ENCODE assay signal across 16 cellular contexts in genomic region chrX:154057790-154058189, GRCh38. TPM values are rescaled to one million over a fixed set of nuclear protein-coding genes. Genes with fewer than 3 reads are reported as not detected.
DNase-seq lines count a peak whose midpoint lies in the region; ATAC-seq and TF ChIP-seq lines count a peak whose summit lies in the region.
"Had no signal": no experiment of that assay in that cellular context is flagged by ENCODE, and none has a peak within 500 bp of the region (broad histone marks: within the 10 kb centered on the region; RNA-seq: fewer than 3 reads in every experiment).

No MANE protein-coding gene starts in this region.

- H3K27me3 Mint-ChIP-seq in T-helper 2 cell treated with Interferon-gamma antibody and Interleukin-4, amounts not matched to agents 5 μg/mL and 100 μg/mL, for 36 hours (ENCODE audit: low read depth), result no peaks in the 10 kb centered on the region
- no peaks in the 10 kb centered on the region for H3K27me3 Mint-ChIP-seq in activated naive CD8-positive, alpha-beta T cell treated with anti-CD3 and anti-CD28 coated beads, Interleukin-2, amount 10 ng/mL, durations not matched to agents 7 days and 5 days
- no peaks in the 10 kb centered on the region for H3K27me3 Mint-ChIP-seq in natural killer cell (ENCODE audit: low read depth in 2 of 2)
- H3K27me3 Mint-ChIP-seq: progenitor cell of endocrine pancreas had no signal

- H3K4me3 Mint-ChIP-seq in T-helper 2 cell treated with Interferon-gamma antibody and Interleukin-4, amounts not matched to agents 5 μg/mL and 100 μg/mL, for 36 hours, result no peak overlapping the region
- H3K4me3 Mint-ChIP-seq in activated naive CD8-positive, alpha-beta T cell treated with anti-CD3 and anti-CD28 coated beads, Interleukin-2, amount 10 ng/mL, durations not matched to agents 7 days and 5 days, result no peak overlapping the region
- H3K4me3 Mint-ChIP-seq in natural killer cell, result no peak overlapping the region
- H3K4me3 Mint-ChIP-seq: nephron progenitor cell had no signal

- intact Hi-C loops in natural killer cell (cut with micrococcal nuclease), result no loop called here

- H4K20me1 ChIP-seq in Loucy (ENCODE audit: insufficient read depth, low read length, poor library complexity, severe bottlenecking), result peaks cover 57% of the 10 kb centered on the region

- H3K36me3 Mint-ChIP-seq in T-helper 2 cell treated with Interferon-gamma antibody and Interleukin-4, amounts not matched to agents 5 μg/mL and 100 μg/mL, for 36 hours (ENCODE audit: low read depth), result peaks cover 20% of the 10 kb centered on the region
- peaks cover 17% of the 10 kb centered on the region for H3K36me3 Mint-ChIP-seq in activated naive CD8-positive, alpha-beta T cell treated with anti-CD3 and anti-CD28 coated beads, Interleukin-2, amount 10 ng/mL, durations not matched to agents 7 days and 5 days
- no peaks in the 10 kb centered on the region for H3K36me3 Mint-ChIP-seq in natural killer cell

- H3K9me3 Mint-ChIP-seq in T-helper 2 cell treated with Interferon-gamma antibody and Interleukin-4, amounts not matched to agents 5 μg/mL and 100 μg/mL, for 36 hours, result no peaks in the 10 kb centered on the region
- H3K9me3 Mint-ChIP-seq in activated naive CD8-positive, alpha-beta T cell treated with anti-CD3 and anti-CD28 coated beads, Interleukin-2, amount 10 ng/mL, durations not matched to agents 7 days and 5 days, result no peaks in the 10 kb centered on the region
- H3K9me3 Mint-ChIP-seq in natural killer cell, result no peaks in the 10 kb centered on the region

- peak overlapping the region; percentile 28 for H3K9ac ChIP-seq in Loucy (ENCODE audit: low read depth, low read length, poor library complexity, severe bottlenecking)

- POLR2A ChIA-PET in activated naive CD8-positive, alpha-beta T cell treated with anti-CD3 and anti-CD28 coated beads, Interleukin-2, amount 10 ng/mL, durations not matched to agents 7 days and 5 days (lab: Charles Lee), result no interaction called here

- H3K4me1 Mint-ChIP-seq in T-helper 2 cell treated with Interferon-gamma antibody and Interleukin-4, amounts not matched to agents 5 μg/mL and 100 μg/mL, for 36 hours (ENCODE audit: low read depth), result peaks cover 46% of the 10 kb centered on the region
- peaks cover 22% of the 10 kb centered on the region for H3K4me1 Mint-ChIP-seq in activated naive CD8-positive, alpha-beta T cell treated with anti-CD3 and anti-CD28 coated beads, Interleukin-2, amount 10 ng/mL, durations not matched to agents 7 days and 5 days
- H3K4me1 Mint-ChIP-seq in natural killer cell, result peaks cover 42 to 58% of the 10 kb centered on the region in 2 donors

- peak overlapping the region; percentile 71 for H3K4me2 ChIP-seq in Loucy (ENCODE audit: low read depth, low read length, poor library complexity, severe bottlenecking)
- H3K4me2 ChIP-seq: hepatocyte, smooth muscle cell had no signal

- no peak for DNase-seq in T-helper 2 cell treated with Interferon-gamma antibody and Interleukin-4, amounts not matched to agents 5 μg/mL and 100 μg/mL, for 36 hours (ENCODE audit: low spot score)
- DNase-seq in T-helper 2 cell, result no peak
- DNase-seq in activated naive CD8-positive, alpha-beta T cell treated with anti-CD3 and anti-CD28 coated beads, Interleukin-2, amount 10 ng/mL, durations not matched to agents 7 days and 5 days, result no peak
- DNase-seq in natural killer cell, result no peak
- DNase-seq in NCI-H1048 (lab: John Stamatoyannopoulos, UW), result no peak
- DNase-seq: aorta; BE2C; islet precursor cell; nephron progenitor cell; stimulated activated CD4-positive, alpha-beta T cell treated with anti-CD3 and anti-CD28 coated beads, Interleukin-4, amount 100 ng/mL, for 4 hours had no signal

- peaks cover 84% of the 10 kb centered on the region for H3K79me2 ChIP-seq in Loucy (ENCODE audit: insufficient read depth, low read length)

- H3K27ac Mint-ChIP-seq in T-helper 2 cell treated with Interferon-gamma antibody and Interleukin-4, amounts not matched to agents 5 μg/mL and 100 μg/mL, for 36 hours, result peak overlapping the region; percentile 24
- peak overlapping the region; percentile 71 for H3K27ac Mint-ChIP-seq in activated naive CD8-positive, alpha-beta T cell treated with anti-CD3 and anti-CD28 coated beads, Interleukin-2, amount 10 ng/mL, durations not matched to agents 7 days and 5 days
- peak overlapping the region; percentile 51 to 70 for H3K27ac Mint-ChIP-seq in natural killer cell
- H3K27ac Mint-ChIP-seq: progenitor cell of endocrine pancreas had no signal

- no peak overlapping the region for H2AFZ ChIP-seq in Loucy (ENCODE audit: low read length)
- H2AFZ ChIP-seq: hepatocyte had no signal

- TF ChIP-seq CTCF in Loucy (conservative IDR thresholded peaks at IDR 0.05; ENCODE audit: low read length) (no peak), natural killer cell (IDR thresholded peaks at IDR 0.05) (no peak)

- ATAC-seq in activated naive CD8-positive, alpha-beta T cell treated with anti-CD3 and anti-CD28 coated beads, Interleukin-2, amount 10 ng/mL, durations not matched to agents 7 days and 5 days (ENCODE audit: low read depth), result no peak
- ATAC-seq in natural killer cell, result no peak
- ATAC-seq in GM21515 (IDR thresholded peaks at IDR 0.05; ENCODE audit: unreplicated experiment), result no peak
- ATAC-seq in GM18502 (IDR thresholded peaks at IDR 0.05; ENCODE audit: poor library complexity, unreplicated experiment), result no peak

- no peak overlapping the region for H3K4me3 ChIP-seq in Loucy (ENCODE audit: low read length, poor library complexity, severe bottlenecking)
- H3K4me3 ChIP-seq: hepatocyte, smooth muscle cell had no signal

- no peaks in the 10 kb centered on the region for H3K9me3 ChIP-seq in Loucy (ENCODE audit: insufficient read depth, low read depth, low read length)
- H3K9me3 ChIP-seq: BE2C had no signal

- H3K9me2 ChIP-seq in Loucy (replicated peaks; ENCODE audit: low read depth, low read length), result no peaks in the 10 kb centered on the region

- H3K36me3 ChIP-seq in Loucy (ENCODE audit: insufficient read depth, low read length), result peaks cover 27% of the 10 kb centered on the region; the same call in 1 of the 2 replicates
- H3K36me3 ChIP-seq: BE2C had no signal

- no peaks in the 10 kb centered on the region for H3K27me3 ChIP-seq in Loucy (ENCODE audit: insufficient read depth, low read length, poor library complexity, severe bottlenecking)
- H3K27me3 ChIP-seq: BE2C, hepatocyte had no signal

- peaks cover 31% of the 10 kb centered on the region for H3K4me1 ChIP-seq in Loucy (ENCODE audit: insufficient read depth, low read length, poor library complexity, severe bottlenecking)
- H3K4me1 ChIP-seq: BE2C had no signal

- peaks cover 19% of the 10 kb centered on the region for H3F3A ChIP-seq in Loucy (ENCODE audit: low read depth)

RNA-seq across cellular contexts. Expression of gene IRAK1, which starts 38.1 kb away (rescaled TPM):
- total RNA-seq in activated naive CD8-positive, alpha-beta T cell treated with anti-CD3 and anti-CD28 coated beads, Interleukin-2, amount 10 ng/mL, durations not matched to agents 7 days and 5 days, result 100 to 1,000 TPM; 127 to 135 TPM
- total RNA-seq in natural killer cell, result 100 to 1,000 TPM in 2 of 3 donors, 10 to 100 TPM in 1; 87.5 to 114 (median 107) TPM

RNA-seq across cellular contexts. Expression of gene MECP2, which starts 39.7 kb away (rescaled TPM):
- 10 to 100 TPM; 81.9 to 82.8 TPM for total RNA-seq in activated naive CD8-positive, alpha-beta T cell treated with anti-CD3 and anti-CD28 coated beads, Interleukin-2, amount 10 ng/mL, durations not matched to agents 7 days and 5 days
- 100 to 1,000 TPM; 177 to 198 (median 182) TPM for total RNA-seq in natural killer cell
